ENCODE assay signal across 20 cellular contexts in the genomic region with DNA sequence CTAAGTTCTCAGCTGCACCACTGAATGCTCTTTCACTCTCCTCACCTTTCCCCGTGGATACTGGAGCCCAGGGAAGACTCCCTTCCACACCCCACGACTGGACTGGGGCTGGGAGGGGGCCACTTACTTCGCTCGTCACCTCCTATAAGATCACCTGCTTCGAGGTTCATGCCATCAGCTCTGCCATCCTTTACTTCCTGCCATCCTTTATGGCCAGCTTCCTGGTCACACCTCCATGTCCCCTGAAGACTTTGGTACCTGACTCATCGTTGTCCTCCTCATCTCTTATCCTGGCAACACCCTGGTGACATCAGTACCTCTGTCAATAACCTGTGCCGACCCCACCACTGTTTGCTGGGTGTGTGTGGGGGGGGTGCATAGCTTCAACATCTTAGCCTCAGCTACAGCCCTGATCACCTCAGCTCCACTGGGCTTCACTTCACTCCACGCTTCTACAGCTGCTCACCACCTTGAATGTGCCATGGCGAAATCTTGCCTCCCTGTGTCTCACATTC. TPM values are rescaled to one million over a fixed set of nuclear protein-coding genes. Genes with fewer than 3 reads are reported as not detected.
DNase-seq lines count a peak whose midpoint lies in the region; ATAC-seq, FAIRE-seq and TF ChIP-seq lines count a peak whose summit lies in the region.
"Had no signal": no experiment of that assay in that cellular context is flagged by ENCODE, and none has a peak within 500 bp of the region (broad histone marks: within the 10 kb centered on the region; RNA-seq: fewer than 3 reads in every experiment).

No MANE protein-coding gene starts in this region.

- H2AFZ ChIP-seq in astrocyte (ENCODE audit: low read depth, low read length) (no peak overlapping the region), trophoblast cell (ENCODE audit: insufficient read depth, low read length, poor library complexity) (no peak overlapping the region), neural progenitor cell (replicated peaks) (no peak overlapping the region)

- no peaks in the 10 kb centered on the region for H3K79me2 ChIP-seq in astrocyte (ENCODE audit: insufficient read depth, low read length)
- no peaks in the 10 kb centered on the region for H3K79me2 ChIP-seq in trophoblast cell (ENCODE audit: control insufficient read depth, insufficient read depth, low read length, poor library complexity)
- H3K79me2 ChIP-seq in neural progenitor cell (ENCODE audit: low read depth): no peaks in the 10 kb centered on the region

- no peak for TF ChIP-seq EP300 in stomach (IDR thresholded peaks at IDR 0.05)

- H3K4me3 ChIP-seq in HEK293 (ENCODE audit: low read depth, low read length) (no peak overlapping the region), astrocyte (ENCODE audit: insufficient read depth, low read depth, low read length) (no peak overlapping the region), stomach (no peak overlapping the region), BE2C (ENCODE audit: low read depth, low read length) (no peak overlapping the region), trophoblast cell (ENCODE audit: low read depth, low read length) (no peak overlapping the region), neural progenitor cell (no peak overlapping the region)
- H3K4me3 ChIP-seq: GM12878, heart right ventricle had no signal

- H3K27ac Mint-ChIP-seq in astrocyte (ENCODE audit: unreplicated experiment) (peak overlapping the region; percentile 84), neural progenitor cell (no peak overlapping the region)
- H3K27ac Mint-ChIP-seq: memory B cell had no signal

- H3K4me1 ChIP-seq in HEK293 (ENCODE audit: control insufficient read depth, insufficient read depth, low read length) (no peaks in the 10 kb centered on the region; the same call in 1 of the 2 replicates), astrocyte (ENCODE audit: insufficient read depth, low read length) (peaks cover 8% of the 10 kb centered on the region), stomach (peaks cover 0 to 15% (median 3%) of the 10 kb centered on the region in 4 donors), BE2C (no peaks in the 10 kb centered on the region), trophoblast cell (ENCODE audit: control insufficient read depth in 1 of 2, insufficient read depth in 2 of 2, low read length in 2 of 2) (no peaks in the 10 kb centered on the region), neural progenitor cell (peaks cover under 1% of the 10 kb centered on the region)

- H3F3A ChIP-seq in neural progenitor cell (ENCODE audit: low read depth): no peaks in the 10 kb centered on the region

- no peak for TF ChIP-seq POLR2A in stomach (IDR thresholded peaks at IDR 0.05)

- no peak overlapping the region for H3K27ac ChIP-seq in HEK293 (ENCODE audit: extremely low read depth, low read depth, low read length)
- no peak overlapping the region for H3K27ac ChIP-seq in astrocyte (ENCODE audit: low read depth, low read length)
- peak overlapping the region in 3 of 5 donors; percentile 33 to 55 (median 55) for H3K27ac ChIP-seq in stomach
- H3K27ac ChIP-seq in trophoblast cell (ENCODE audit: low read depth, low read length): no peak overlapping the region
- no peak overlapping the region for H3K27ac ChIP-seq in neural progenitor cell

- POLR2A ChIA-PET in HEK293 (lab: Yijun Ruan, JAX): interaction anchor here (4.0 kb wide), 1 partner anchor 9 kb away, joined by 18 read pairs; a partner anchor contains a TSS

- DNase-seq in astrocyte (ENCODE audit: low read depth) (no peak), left lobe of liver (ENCODE audit: low spot score) (peak; percentile 31), stomach (peak; percentile 38), BE2C (no peak), HK-2 (ENCODE audit: unreplicated experiment) (no peak), trophoblast cell (no peak), neural progenitor cell (ENCODE audit: low spot score) (no peak)
- DNase-seq: activated CD4-positive, alpha-beta T cell treated with anti-CD3 and anti-CD28 coated beads for 4 hours; activated CD8-positive, alpha-beta memory T cell treated with anti-CD3 and anti-CD28 coated beads, Interleukin-2, amount 50 U/mL, for 48 hours; activated naive CD4-positive, alpha-beta T cell treated with Interleukin-2 at 50 U/mL for 16 hours; AML-193; heart right ventricle; NCI-H2029; NCI-H524 treated with DMSO at 0.1 percent for 48 hours; retina had no signal

- no peak overlapping the region for H4K8ac ChIP-seq in trophoblast cell (ENCODE audit: low read depth, low read length)

- 70 to 80% (median 73%) methylated on average over 9 of the region's 9 CpGs for WGBS in stomach, 5 donors
- WGBS in trophoblast cell (ENCODE audit: extremely low coverage, insufficient coverage, insufficient read length): no CpG with 5 or more reads among the region's 9 CpGs

- H3K36me3 Mint-ChIP-seq in astrocyte (ENCODE audit: low read depth, unreplicated experiment): peaks cover 8% of the 10 kb centered on the region
- H3K36me3 Mint-ChIP-seq in neural progenitor cell: no peaks in the 10 kb centered on the region

- H3K4me1 Mint-ChIP-seq in astrocyte (ENCODE audit: low read depth, unreplicated experiment): peaks cover 17% of the 10 kb centered on the region
- H3K4me1 Mint-ChIP-seq in neural progenitor cell: peaks cover under 1% of the 10 kb centered on the region
- H3K4me1 Mint-ChIP-seq: memory B cell had no signal

- H2AK5ac ChIP-seq in trophoblast cell (ENCODE audit: low read length): no peak overlapping the region

- H3K18ac ChIP-seq in trophoblast cell (ENCODE audit: low read length): no peak overlapping the region

- no peak overlapping the region for H3K14ac ChIP-seq in trophoblast cell (ENCODE audit: low read length)

- no peak overlapping the region for H3K23ac ChIP-seq in trophoblast cell (ENCODE audit: low read length)

- ATAC-seq in left lobe of liver: no peak
- ATAC-seq: GM12878 had no signal

- no peaks in the 10 kb centered on the region for H3K79me1 ChIP-seq in trophoblast cell (ENCODE audit: low read length)

- H3K4ac ChIP-seq in trophoblast cell (ENCODE audit: low read depth, low read length): no peak overlapping the region

- H3K4me3 Mint-ChIP-seq in astrocyte (ENCODE audit: unreplicated experiment): no peak overlapping the region
- H3K4me3 Mint-ChIP-seq in neural progenitor cell: no peak overlapping the region
- H3K4me3 Mint-ChIP-seq: memory B cell had no signal

- H4K91ac ChIP-seq in trophoblast cell (ENCODE audit: low read depth, low read length): no peak overlapping the region

- H2BK12ac ChIP-seq in trophoblast cell (ENCODE audit: low read length): no peak overlapping the region

- H3K27me3 Mint-ChIP-seq in astrocyte (ENCODE audit: low read depth, unreplicated experiment) (no peaks in the 10 kb centered on the region), neural progenitor cell (ENCODE audit: insufficient read depth, low read depth) (peaks cover 4% of the 10 kb centered on the region)
- H3K27me3 Mint-ChIP-seq: memory B cell had no signal

- H3K9ac ChIP-seq in astrocyte (ENCODE audit: low read length) (no peak overlapping the region), trophoblast cell (ENCODE audit: low read length) (no peak overlapping the region), neural progenitor cell (no peak overlapping the region)

- H3K27me3 ChIP-seq in astrocyte (ENCODE audit: insufficient read depth, low read length) (no peaks in the 10 kb centered on the region), stomach (no peaks in the 10 kb centered on the region), BE2C (no peaks in the 10 kb centered on the region), trophoblast cell (ENCODE audit: insufficient read depth, low read length) (no peaks in the 10 kb centered on the region), neural progenitor cell (no peaks in the 10 kb centered on the region)
- H3K27me3 ChIP-seq: heart right ventricle had no signal

- H4K12ac ChIP-seq in trophoblast cell (ENCODE audit: low read depth, low read length): no peak overlapping the region

- H2BK120ac ChIP-seq in trophoblast cell (ENCODE audit: insufficient read depth, low read length, poor library complexity): no peak overlapping the region

- H3K4me2 ChIP-seq in astrocyte (ENCODE audit: low read length) (no peak overlapping the region), trophoblast cell (ENCODE audit: low read length) (no peak overlapping the region), neural progenitor cell (no peak overlapping the region)

- FAIRE-seq in astrocyte (lab: Jason Lieb, UNC): no peak
- FAIRE-seq: D721Med, G401.6, GM12878 had no signal

- H2BK5ac ChIP-seq in trophoblast cell (ENCODE audit: low read depth, low read length, poor library complexity): no peak overlapping the region

- H3K36me3 ChIP-seq in HEK293 (ENCODE audit: control insufficient read depth in 2 of 2, insufficient read depth in 1 of 2, low read length in 2 of 2): no peaks in the 10 kb centered on the region
- H3K36me3 ChIP-seq in astrocyte (ENCODE audit: insufficient read depth, low read length): no peaks in the 10 kb centered on the region
- no peaks in the 10 kb centered on the region for H3K36me3 ChIP-seq in stomach
- H3K36me3 ChIP-seq in BE2C: no peaks in the 10 kb centered on the region
- H3K36me3 ChIP-seq in trophoblast cell (ENCODE audit: control insufficient read depth in 1 of 2, insufficient read depth in 2 of 2, low read length in 2 of 2): no peaks in the 10 kb centered on the region
- H3K36me3 ChIP-seq in neural progenitor cell: no peaks in the 10 kb centered on the region

- H4K20me1 ChIP-seq in astrocyte (ENCODE audit: insufficient read depth, low read length) (no peaks in the 10 kb centered on the region), neural progenitor cell (ENCODE audit: low read depth) (no peaks in the 10 kb centered on the region)

- H3K9me3 Mint-ChIP-seq in astrocyte (ENCODE audit: unreplicated experiment): no peaks in the 10 kb centered on the region
- H3K9me3 Mint-ChIP-seq in neural progenitor cell: no peaks in the 10 kb centered on the region
- H3K9me3 Mint-ChIP-seq: memory B cell had no signal

- CTCF ChIA-PET in HEK293 (lab: Yijun Ruan, JAX): interaction anchor here (0.6 to 1.2 kb wide), 4 partner anchors 14 to 973 kb away, joined by 3 to 7 read pairs (median 4); no protein-coding TSS in a partner anchor

- no peak for TF ChIP-seq CTCF in HEK293 (tag by site-specific recombination; IDR thresholded peaks at IDR 0.05)
- TF ChIP-seq CTCF in astrocyte (IDR thresholded peaks at IDR 0.05; ENCODE audit: insufficient read depth, low read depth, low read length): no peak
- TF ChIP-seq CTCF in stomach (IDR thresholded peaks at IDR 0.05): no peak
- no peak for TF ChIP-seq CTCF in BE2C (IDR thresholded peaks at IDR 0.05; ENCODE audit: low read depth, low read length)
- TF ChIP-seq CTCF in neural progenitor cell (IDR thresholded peaks at IDR 0.05): no peak

- H3K9me3 ChIP-seq in HEK293 (ENCODE audit: control insufficient read depth, insufficient read depth, low read depth, low read length) (no peaks in the 10 kb centered on the region), astrocyte (ENCODE audit: insufficient read depth, low read depth, low read length) (no peaks in the 10 kb centered on the region), stomach (no peaks in the 10 kb centered on the region), BE2C (no peaks in the 10 kb centered on the region), trophoblast cell (ENCODE audit: insufficient read depth, low read depth, low read length) (no peaks in the 10 kb centered on the region), neural progenitor cell (ENCODE audit: low read depth) (no peaks in the 10 kb centered on the region)
- H3K9me3 ChIP-seq: heart right ventricle had no signal

- intact Hi-C loops in stomach (cut with DNase I; ENCODE audit: low total_unique reads): no loop called here

RNA-seq across cellular contexts. Expression of a gene that starts 8.7 kb away (rescaled TPM):
- 338 and 373 TPM in 2 replicates for total RNA-seq in astrocyte
- 47.8 TPM for total RNA-seq in left lobe of liver
- 100 to 1,000 TPM in 3 of 5 donors, 10 to 100 TPM in 2; 44.3 to 149 (median 128) TPM for total RNA-seq in stomach
- polyA plus RNA-seq in stomach: 100 to 1,000 TPM; 140 to 202 (median 168) TPM
- 327 TPM for polyA plus RNA-seq in BE2C (2012; ENCODE audit: insufficient read depth, insufficient read length, low read depth)
- polyA plus RNA-seq in trophoblast cell (2013): 201 and 203 TPM in 2 replicates
- total RNA-seq in neural progenitor cell (ENCODE audit: low replicate concordance): 163 and 341 TPM in 2 replicates

RNA-seq across cellular contexts. Expression of a gene that starts 33.9 kb away (rescaled TPM):
- total RNA-seq in astrocyte (17.1 and 18.3 TPM in 2 replicates), left lobe of liver (26.9 TPM), stomach (100 to 1,000 TPM in 2 of 5 donors, 10 to 100 TPM in 3; 15.4 to 446 (median 71.4) TPM), neural progenitor cell (ENCODE audit: low replicate concordance) (2.1 and 5.3 TPM in 2 replicates)
- 100 to 1,000 TPM; 119 to 173 (median 137) TPM for polyA plus RNA-seq in stomach
- polyA plus RNA-seq in BE2C (2012; ENCODE audit: insufficient read depth, insufficient read length, low read depth): 14.0 TPM
- polyA plus RNA-seq in trophoblast cell (2013): 13.7 and 13.9 TPM in 2 replicates

Comparison
In these comparisons a context has a peak if more than half of its experiments do, and no peak if none do; other contexts are left out.
1. H3K27ac ChIP-seq: peak in stomach (3 of 5); none in HEK293 (single experiment), astrocyte (single experiment), trophoblast cell (single experiment) and neural progenitor cell (single experiment).
2. DNase-seq: peak in left lobe of liver (single experiment) and stomach (single experiment); none in astrocyte (single experiment), BE2C (single experiment), HK-2 (single experiment), trophoblast cell (0 of 2) and neural progenitor cell (single experiment).